8 cellular contexts compared by ENCODE assay signal in the genomic region with DNA sequence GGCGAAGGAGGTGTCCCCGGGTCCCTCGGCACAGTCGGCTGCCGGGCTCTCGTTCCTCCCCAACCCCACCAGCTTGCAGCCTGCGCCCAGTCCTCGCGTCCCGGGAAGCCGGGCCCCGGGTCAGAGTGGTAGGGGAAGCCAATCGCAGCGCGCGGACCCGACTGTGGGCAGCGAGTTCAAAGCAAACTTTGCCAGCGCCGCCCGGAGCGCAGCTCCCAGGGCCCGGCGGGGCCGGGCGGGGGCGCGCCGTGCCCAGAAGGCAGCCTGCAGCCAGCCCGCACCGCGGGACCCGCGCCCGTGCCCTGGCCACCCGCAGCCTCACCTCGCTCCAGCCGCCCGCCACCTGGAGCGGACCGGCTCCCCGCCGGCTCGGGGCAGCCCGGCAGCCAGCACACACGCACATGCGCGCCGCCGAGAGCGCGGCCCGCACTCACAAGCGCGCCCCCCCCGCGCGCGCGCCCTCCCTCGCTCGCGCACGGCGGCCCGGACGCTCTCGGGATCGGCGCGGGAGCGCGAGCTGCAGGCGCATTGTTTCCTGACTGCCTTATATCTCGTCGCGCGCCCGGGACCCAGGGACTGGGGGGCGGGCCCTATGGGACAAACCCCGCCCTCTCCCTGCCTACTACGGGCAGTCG. TPM values are rescaled to one million over a fixed set of nuclear protein-coding genes. Genes with fewer than 3 reads are reported as not detected.
DNase-seq lines count a peak whose midpoint lies in the region; ATAC-seq lines count a peak whose summit lies in the region.

A gene with protein sequence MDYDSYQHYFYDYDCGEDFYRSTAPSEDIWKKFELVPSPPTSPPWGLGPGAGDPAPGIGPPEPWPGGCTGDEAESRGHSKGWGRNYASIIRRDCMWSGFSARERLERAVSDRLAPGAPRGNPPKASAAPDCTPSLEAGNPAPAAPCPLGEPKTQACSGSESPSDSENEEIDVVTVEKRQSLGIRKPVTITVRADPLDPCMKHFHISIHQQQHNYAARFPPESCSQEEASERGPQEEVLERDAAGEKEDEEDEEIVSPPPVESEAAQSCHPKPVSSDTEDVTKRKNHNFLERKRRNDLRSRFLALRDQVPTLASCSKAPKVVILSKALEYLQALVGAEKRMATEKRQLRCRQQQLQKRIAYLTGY (minus strand): TSS at position 432 of the 635 bp plus-strand sequence. CDS start 483 bp downstream, outside the sequence.

- intact Hi-C loops in left colon (cut with DNase I, micrococcal nuclease) = no loop called here

- ATAC-seq in HG02884 (IDR thresholded peaks at IDR 0.05; ENCODE audit: unreplicated experiment) = peak; percentile 69
- peak; percentile 85 for ATAC-seq in left colon

- DNase-seq in NCI-H524 (lab: John Stamatoyannopoulos, UW) (peak; percentile 77 to 92), NCI-H524 treated with DMSO at 0.1 percent for 48 hours (lab: John Stamatoyannopoulos, UW) (no peak), NCI-H2081 treated with DMSO at 0.1 percent for 48 hours (lab: John Stamatoyannopoulos, UW) (peak; percentile 65), cerebellum (ENCODE audit: low spot score) (peak; percentile 89), left colon (peak; percentile 89 to 91)
- DNase-seq in activated CD4-positive, CD25-positive, alpha-beta regulatory T cell (lab: John Stamatoyannopoulos, UW) = peak; percentile 16 to 32 (median 24)
- peak; percentile 72 to 81 for DNase-seq in stimulated activated CD4-positive, alpha-beta T cell treated with anti-CD3 and anti-CD28 coated beads, Interleukin-2, amount 100 ng/mL, for 24 hours

RNA-seq across cellular contexts. Expression of the gene that starts here (rescaled TPM):
- total RNA-seq in cerebellum (11.4 TPM), left colon (10 to 100 TPM; 13.7 to 15.4 TPM)
